ENCODE assay signal across 1 cellular context in genomic region chr15:74044267-74045110, GRCh38.
TF ChIP-seq lines count a peak whose summit lies in the region.

No MANE protein-coding gene starts in this region.

TF ChIP-seq in K562, 482 proteins besides CTCF, POLR2A, EP300 and RAD21:
- TF ChIP-seq TSHZ1 (CRISPR knock-in tag; IDR thresholded peaks at IDR 0.05): no peak
- TF ChIP-seq RBM17 (IDR thresholded peaks at IDR 0.05; ENCODE audit: borderline replicate concordance, low read depth, low read length): no peak
- TF ChIP-seq THAP12 (CRISPR knock-in tag; IDR thresholded peaks at IDR 0.05): no peak
- TF ChIP-seq ZFP91 (CRISPR knock-in tag; IDR thresholded peaks at IDR 0.05): no peak
- no peak for TF ChIP-seq CREBBP (IDR thresholded peaks at IDR 0.05; ENCODE audit: low read depth, low read length)
- 0 out of 2 replicates have a peak, but pooled peaks have one; percentile 3 for TF ChIP-seq SPI1 (IDR thresholded peaks at IDR 0.05; ENCODE audit: borderline replicate concordance, low read depth, low read length)
- TF ChIP-seq FOSL1 (tag; conservative IDR thresholded peaks at IDR 0.05): no peak
TF ChIP-seq in K562: peak in this region for 1.
